ENCODE assay signal across 38 cellular contexts in the genomic region with DNA sequence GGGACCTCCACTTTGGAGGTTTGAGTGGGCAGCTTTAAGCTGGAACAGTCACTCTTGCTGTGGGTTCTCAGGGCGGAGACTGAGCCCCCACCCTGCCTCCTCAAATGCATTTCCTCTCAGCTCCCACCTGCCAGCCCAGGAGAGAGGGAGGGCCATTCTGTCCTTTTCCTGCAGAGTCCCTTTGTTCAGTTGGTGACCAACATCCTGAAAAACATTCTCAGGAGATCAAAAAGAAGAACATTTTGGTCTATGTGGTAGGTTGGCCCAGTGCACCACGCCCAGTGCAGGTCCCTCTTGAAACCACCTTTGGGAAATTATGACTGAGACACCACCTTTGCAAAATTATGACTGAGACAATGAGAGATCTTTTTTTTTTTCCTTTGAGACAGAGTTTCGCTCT. TPM values are rescaled to one million over a fixed set of nuclear protein-coding genes. Genes with fewer than 3 reads are reported as not detected.
"Had no signal": no experiment of that assay in that cellular context is flagged by ENCODE, and none has a peak within 500 bp of the region (broad histone marks: within the 10 kb centered on the region; RNA-seq: fewer than 3 reads in every experiment).

No MANE protein-coding gene starts in this region.

- H3K4me1 ChIP-seq: ascending aorta had no signal

- H3K36me3 ChIP-seq: ascending aorta, cardiac muscle cell, WERI-Rb-1 had no signal

- H3K9me3 ChIP-seq: ascending aorta had no signal

- H2AFZ ChIP-seq: PC-9 had no signal

- H3K4me3 Mint-ChIP-seq: activated naive CD4-positive, alpha-beta T cell treated with anti-CD3 and anti-CD28 coated beads, Interleukin-2, amount 50 U/mL, for 24 hours; activated T-cell treated with anti-CD3 and anti-CD28 coated beads, Interleukin-2, amount 50 U/mL, for 4 hours; activated T-helper 1 cell treated with anti-CD3 and anti-CD28 coated beads, Interleukin-12 subunit alpha, Interleukin-12 subunit beta, Interleukin-2, Interleukin-4 antibody, amounts not matched to agents 30 ng/mL and 10 ng/mL and 1 ng/mL, durations not matched to agents 14 hours and 24 hours and 36 hours; central memory CD8-positive, alpha-beta T cell; T-cell had no signal

- ATAC-seq: Right ventricle myocardium inferior, SK-N-SH treated with all-trans-retinoic acid at 6 μM for 48 hours, T-helper 17 cell had no signal

- H3K4me1 Mint-ChIP-seq: central memory CD8-positive, alpha-beta T cell; T-helper 17 cell had no signal

- H3K9me3 Mint-ChIP-seq: activated naive CD4-positive, alpha-beta T cell treated with anti-CD3 and anti-CD28 coated beads, Interleukin-2, amount 50 U/mL, for 24 hours; activated T-cell treated with anti-CD3 and anti-CD28 coated beads, Interleukin-2, amount 50 U/mL, for 4 hours; activated T-helper 1 cell treated with anti-CD3 and anti-CD28 coated beads, Interleukin-12 subunit alpha, Interleukin-12 subunit beta, Interleukin-2, Interleukin-4 antibody, amounts not matched to agents 30 ng/mL and 10 ng/mL and 1 ng/mL, durations not matched to agents 14 hours and 24 hours and 36 hours; central memory CD8-positive, alpha-beta T cell; T-cell had no signal

- H3K27ac Mint-ChIP-seq: activated naive CD4-positive, alpha-beta T cell treated with anti-CD3 and anti-CD28 coated beads, Interleukin-2, amount 50 U/mL, for 24 hours; activated T-helper 1 cell treated with anti-CD3 and anti-CD28 coated beads, Interleukin-12 subunit alpha, Interleukin-12 subunit beta, Interleukin-2, Interleukin-4 antibody, amounts not matched to agents 30 ng/mL and 10 ng/mL and 1 ng/mL, durations not matched to agents 14 hours and 24 hours and 36 hours; T-cell; T-helper 17 cell had no signal

- H3K27me3 ChIP-seq: ascending aorta had no signal

- H3K36me3 Mint-ChIP-seq: activated naive CD4-positive, alpha-beta T cell treated with anti-CD3 and anti-CD28 coated beads, Interleukin-2, amount 50 U/mL, for 24 hours; T-cell had no signal

- DNase-seq: activated CD4-positive, alpha-beta T cell treated with anti-CD3 and anti-CD28 coated beads for 1 hour; activated CD4-positive, alpha-beta T cell treated with anti-CD3 and anti-CD28 coated beads for 48 hours; activated CD4-positive, CD25-positive, alpha-beta regulatory T cell; activated CD8-positive, alpha-beta memory T cell treated with anti-CD3 and anti-CD28 coated beads, Interleukin-2, amount 50 U/mL, for 4 hours; activated effector memory CD4-positive, alpha-beta T cell treated with Interleukin-2 at 50 U/mL for 16 hours; activated T-cell treated with anti-CD3 and anti-CD28 coated beads for 4 hours; activated T-cell treated with anti-CD3 and anti-CD28 coated beads, Interleukin-2, amount 50 U/mL, for 4 hours; amniotic stem cell; MM.1S; MV-4-11; NCI-H1092; NCI-H1417; NCI-H146; NCI-H187; NCI-H2029 treated with DMSO at 0.1 percent for 48 hours; NCI-H2107; NCI-H2171; NCI-H510A; NCI-H526; NCI-H748 treated with DMSO at 0.1 percent for 48 hours; NK-92 treated with Interleukin-12 subunit alpha and Interleukin-12 subunit beta, amount 100 ng/mL, for 24 hours; PC-9; SIG-M5; T-helper 17 cell; T-helper 9 cell; WERI-Rb-1 had no signal

- H3K9ac ChIP-seq: KMS-11 had no signal

- H3K4me3 ChIP-seq: ascending aorta, cardiac muscle cell, PC-9 had no signal

- H3K4me2 ChIP-seq: KMS-11, PC-9 had no signal

- H3K27ac ChIP-seq: ascending aorta, cardiac muscle cell, KMS-11, PC-9, RWPE1, WERI-Rb-1 had no signal

RNA-seq across cellular contexts. Expression of a gene that starts 13.4 kb away (rescaled TPM):
- total RNA-seq: activated T-cell treated with anti-CD3 and anti-CD28 coated beads, Interleukin-2, amount 50 U/mL, for 4 hours; activated T-helper 1 cell treated with anti-CD3 and anti-CD28 coated beads, Interleukin-12 subunit alpha, Interleukin-12 subunit beta, Interleukin-2, Interleukin-4 antibody, amounts not matched to agents 30 ng/mL and 10 ng/mL and 1 ng/mL, durations not matched to agents 14 hours and 24 hours and 36 hours; LHCN-M2; OCI-LY7; T-cell; T-helper 17 cell had no signal
- polyA plus RNA-seq: cardiac muscle cell had no signal
